Comparison of ENCODE assay signal across 9 cellular contexts in the genomic region with DNA sequence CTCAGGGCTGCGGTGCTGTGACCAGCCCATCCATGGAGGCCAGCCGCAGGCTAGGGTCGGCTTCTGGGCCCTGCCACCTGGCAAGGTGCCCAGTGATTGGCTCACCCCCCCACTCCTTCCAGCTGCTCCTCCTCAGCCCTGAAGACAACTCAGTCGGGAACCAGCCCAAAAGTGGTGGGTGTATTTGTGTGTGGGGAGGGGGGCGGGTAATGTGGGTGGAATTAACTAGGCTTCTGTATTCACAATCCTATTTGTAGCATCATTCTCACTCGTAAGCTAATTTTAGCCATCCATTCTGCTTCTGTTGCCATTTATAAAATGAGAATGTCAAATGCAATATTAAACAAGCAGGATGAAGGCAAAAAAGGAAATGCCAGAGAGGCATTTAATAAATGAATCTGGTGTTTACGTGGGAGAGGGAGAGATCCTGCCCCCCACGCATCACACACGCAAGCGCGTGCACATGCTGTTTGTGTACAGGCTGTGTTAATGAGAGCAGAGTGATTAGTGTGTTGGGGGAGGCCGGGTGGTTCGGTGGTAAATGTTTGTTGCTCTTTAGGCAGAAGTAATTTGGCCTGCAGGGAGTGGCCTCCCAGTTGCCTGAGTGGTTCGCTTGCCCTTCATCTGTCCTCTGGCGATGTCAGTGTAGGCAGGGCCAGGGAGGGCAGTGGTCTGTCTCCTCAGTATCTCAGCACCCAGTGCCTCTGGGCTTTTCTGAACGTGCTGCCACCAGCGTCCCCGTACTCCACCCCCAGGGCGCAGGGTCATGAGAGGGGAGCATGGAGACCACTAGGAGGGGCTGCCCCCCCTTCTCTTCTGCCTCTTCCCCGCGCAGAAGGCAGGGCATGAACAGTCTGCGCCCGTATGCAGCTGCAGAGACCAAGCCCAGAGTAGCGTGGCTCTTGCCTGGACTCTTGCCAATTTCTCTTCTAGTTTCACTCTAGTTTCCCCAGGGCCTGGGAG.
DNase-seq lines count a peak whose midpoint lies in the region; ATAC-seq, FAIRE-seq and TF ChIP-seq lines count a peak whose summit lies in the region.
"Had no signal": no experiment of that assay in that cellular context is flagged by ENCODE, and none has a peak within 500 bp of the region (broad histone marks: within the 10 kb centered on the region; RNA-seq: fewer than 3 reads in every experiment).

No MANE protein-coding gene starts in this region.

- intact Hi-C loops in esophagus squamous epithelium (cut with DNase I), result loop anchor here (5.0 kb wide), 1 partner anchor 62 kb away; no protein-coding TSS in a partner anchor

- peak overlapping the region; percentile 32 to 75 (median 60) for H3K27ac ChIP-seq in esophagus squamous epithelium

- TF ChIP-seq CTCF in esophagus squamous epithelium (IDR thresholded peaks at IDR 0.05), result no peak

- no peaks in the 10 kb centered on the region for H3K9me3 Mint-ChIP-seq in natural killer cell treated with Interleukin-12 subunit alpha and Interleukin-12 subunit beta and Interleukin-15 and Interleukin-18, amount 100 ng/mL, for 72 hours

- no peaks in the 10 kb centered on the region for H3K36me3 Mint-ChIP-seq in natural killer cell treated with Interleukin-12 subunit alpha and Interleukin-12 subunit beta and Interleukin-15 and Interleukin-18, amount 100 ng/mL, for 72 hours

- H3K27ac Mint-ChIP-seq in natural killer cell treated with Interleukin-12 subunit alpha and Interleukin-12 subunit beta and Interleukin-15 and Interleukin-18, amount 100 ng/mL, for 72 hours, result peak overlapping the region; percentile 93 to 99

- 36 to 48% methylated on average over 13 to 21 of the region's 24 CpGs for WGBS in esophagus squamous epithelium, 2 donors

- H3K36me3 ChIP-seq in esophagus squamous epithelium, result no peaks in the 10 kb centered on the region

- FAIRE-seq in GM12892 (lab: Jason Lieb, UNC), result peak; percentile 81
- FAIRE-seq: TTC549 had no signal

- DNase-seq in GM12892 (ENCODE audit: insufficient read length) (peak; percentile 50), NCI-H2029 (lab: John Stamatoyannopoulos, UW) (peak; percentile 64), esophagus squamous epithelium (lab: John Stamatoyannopoulos, UW) (no peak), NCI-H1930 (lab: John Stamatoyannopoulos, UW) (no peak)
- DNase-seq in activated CD4-positive, alpha-beta T cell treated with anti-CD3 and anti-CD28 coated beads, Interleukin-2, amount 50 U/mL, for 1 hour, result peak; percentile 31
- DNase-seq in natural killer cell treated with Interleukin-12 subunit alpha and Interleukin-12 subunit beta and Interleukin-15 and Interleukin-18, amount 100 ng/mL, for 72 hours (ENCODE audit: low spot score), result no peak

- peak overlapping the region; percentile 86 for H3K4me3 Mint-ChIP-seq in natural killer cell treated with Interleukin-12 subunit alpha and Interleukin-12 subunit beta and Interleukin-15 and Interleukin-18, amount 100 ng/mL, for 72 hours

- TF ChIP-seq POLR2A in GM12892 (IDR thresholded peaks at IDR 0.05; ENCODE audit: low read depth, low read length) (no peak), esophagus squamous epithelium (IDR thresholded peaks at IDR 0.05) (no peak)

- no peaks in the 10 kb centered on the region for H3K27me3 Mint-ChIP-seq in natural killer cell treated with Interleukin-12 subunit alpha and Interleukin-12 subunit beta and Interleukin-15 and Interleukin-18, amount 100 ng/mL, for 72 hours

- peak; percentile 73 for ATAC-seq in HG02678 (IDR thresholded peaks at IDR 0.05; ENCODE audit: unreplicated experiment)
- peak in 1 of 2 donors; percentile 17 for ATAC-seq in natural killer cell treated with Interleukin-12 subunit alpha and Interleukin-12 subunit beta and Interleukin-15 and Interleukin-18, amount 100 ng/mL, for 72 hours
- no peak for ATAC-seq in HG03520 (IDR thresholded peaks at IDR 0.05; ENCODE audit: unreplicated experiment)

- H3K4me1 Mint-ChIP-seq in natural killer cell treated with Interleukin-12 subunit alpha and Interleukin-12 subunit beta and Interleukin-15 and Interleukin-18, amount 100 ng/mL, for 72 hours (ENCODE audit: low read depth in 2 of 2), result peaks cover 71 to 73% of the 10 kb centered on the region in 2 donors

- no peaks in the 10 kb centered on the region for H3K9me3 ChIP-seq in esophagus squamous epithelium

- peaks cover 24 to 68% (median 35%) of the 10 kb centered on the region in 3 donors for H3K4me1 ChIP-seq in esophagus squamous epithelium

- H3K4me3 ChIP-seq in esophagus squamous epithelium, result peak overlapping the region in 2 of 4 donors; percentile 11 to 33

- no peaks in the 10 kb centered on the region for H3K27me3 ChIP-seq in esophagus squamous epithelium

Comparison
In these comparisons a context has a peak if more than half of its experiments do, and no peak if none do; other contexts are left out.
1. DNase-seq: peak in GM12892 (single experiment), NCI-H2029 (single experiment) and activated CD4-positive, alpha-beta T cell treated with anti-CD3 and anti-CD28 coated beads, Interleukin-2, amount 50 U/mL, for 1 hour (single experiment); none in esophagus squamous epithelium (single experiment), natural killer cell treated with Interleukin-12 subunit alpha and Interleukin-12 subunit beta and Interleukin-15 and Interleukin-18, amount 100 ng/mL, for 72 hours (single experiment) and NCI-H1930 (0 of 2).